In the genomic region with DNA sequence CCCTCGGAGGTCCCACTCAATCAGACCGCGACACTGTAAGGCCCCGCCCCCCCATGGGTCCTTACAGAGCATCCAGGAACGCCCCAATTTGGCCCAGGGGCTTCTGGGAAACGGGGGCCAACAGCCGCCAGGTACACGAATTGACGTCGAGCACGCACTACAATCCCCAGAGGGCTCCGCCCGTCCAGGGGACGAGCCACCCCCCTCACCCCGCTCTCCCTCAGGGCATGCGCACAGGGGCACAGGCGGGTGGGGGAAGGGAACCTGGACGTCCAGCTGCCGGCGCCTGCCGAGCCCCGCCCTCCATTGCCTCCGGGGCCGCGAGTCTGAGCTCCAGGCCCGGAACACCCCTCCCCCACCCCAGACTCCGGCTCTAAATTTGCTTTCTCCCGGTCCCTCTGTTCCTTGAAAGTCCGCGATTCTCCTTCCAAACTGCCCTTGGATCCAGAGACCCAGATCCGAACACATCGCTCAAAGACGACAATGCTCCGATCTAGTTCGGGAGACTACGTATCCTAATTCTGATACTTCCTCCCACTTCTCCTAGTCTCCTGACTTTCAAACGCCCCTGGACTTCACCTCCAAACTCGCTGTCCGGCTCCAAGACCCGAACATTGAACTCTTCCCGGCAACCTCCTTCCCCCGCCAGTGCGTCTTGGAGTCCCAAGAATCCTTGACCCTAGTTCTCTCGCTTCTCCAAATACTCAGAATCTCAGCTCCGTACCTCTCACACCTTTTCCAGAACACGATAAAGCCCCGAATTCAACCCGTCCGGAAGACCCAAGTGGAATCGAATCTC, we compare ENCODE assay signal across 8 cellular contexts. TPM values are rescaled to one million over a fixed set of nuclear protein-coding genes. Genes with fewer than 3 reads are reported as not detected.
A peak's percentile ranks its signal among the peaks of the same experiment; 100 is the strongest.
DNase-seq lines count a peak whose midpoint lies in the region; ATAC-seq, FAIRE-seq and TF ChIP-seq lines count a peak whose summit lies in the region.

No MANE protein-coding gene starts in this region.

- POLR2A ChIA-PET in T-cell (lab: Charles Lee), result interaction anchor here in 1 of 2 donors (0.9 to 1.9 kb wide), 4 partner anchors 17 to 501 kb away, joined by 3 to 10 read pairs (median 6); a partner anchor contains a TSS

- ATAC-seq in HG02852 (IDR thresholded peaks at IDR 0.05; ENCODE audit: unreplicated experiment) (peak; percentile 66), T-cell (replicated peaks in 1 of 4) (peak; percentile 76 to 78 (median 78)), left cardiac atrium (peak; percentile 86 to 89), upper lobe of right lung (peak; percentile 92)

- peak; percentile 96 for FAIRE-seq in GM12891 (lab: Jason Lieb, UNC)

- H3K4me3 ChIP-seq in upper lobe of right lung, result peak overlapping the region; percentile 95

- H3K27ac ChIP-seq in upper lobe of right lung, result peak overlapping the region; percentile 95

- peak overlapping the region; percentile 97 to 99 for H3K27ac Mint-ChIP-seq in T-cell

- peak overlapping the region; percentile 98 to 100 (median 100) for H3K4me3 Mint-ChIP-seq in T-cell

- peaks cover 7% of the 10 kb centered on the region for H3K36me3 Mint-ChIP-seq in T-cell

- H3K36me3 ChIP-seq in upper lobe of right lung, result peaks cover 33% of the 10 kb centered on the region

- TF ChIP-seq CTCF in upper lobe of right lung (IDR thresholded peaks at IDR 0.05), result no peak

- H3K4me1 ChIP-seq in upper lobe of right lung, result peaks cover 17% of the 10 kb centered on the region

- H3K27me3 Mint-ChIP-seq in T-cell, result no peaks in the 10 kb centered on the region

- H3K9me3 Mint-ChIP-seq in T-cell, result no peaks in the 10 kb centered on the region

- CTCF ChIA-PET in T-cell (lab: Charles Lee), result interaction anchor here in 1 of 2 donors (0.5 to 1.9 kb wide), 9 partner anchors 15 to 472 kb away, joined by 3 to 9 read pairs (median 4); a partner anchor contains a TSS

- no peak for TF ChIP-seq POLR2A in GM12891 (IDR thresholded peaks at IDR 0.05; ENCODE audit: low read depth, low read length)

- peaks cover 18 to 21% (median 18%) of the 10 kb centered on the region in 3 donors for H3K4me1 Mint-ChIP-seq in T-cell

- DNase-seq in GM12891 (ENCODE audit: insufficient read length, low spot score), result peak; percentile 96
- peak; percentile 92 for DNase-seq in NCI-H146 (lab: John Stamatoyannopoulos, UW)
- peak; percentile 96 to 100 (median 99) for DNase-seq in T-cell
- peak; percentile 99 for DNase-seq in amniotic epithelial cell (ENCODE audit: low read depth)
- DNase-seq in left cardiac atrium, result peak; percentile 100
- DNase-seq in posterior vena cava (ENCODE audit: low spot score), result peak; percentile 100
- DNase-seq in upper lobe of right lung, result peak; percentile 99

- H3K27me3 ChIP-seq in upper lobe of right lung, result no peaks in the 10 kb centered on the region

- intact Hi-C loops in left cardiac atrium (cut with DNase I), result loop anchor here in 1 of 2 donors (2.0 to 10.0 kb wide), 2 partner anchors 19 to 159 kb away; a partner anchor contains a TSS
- intact Hi-C loops in posterior vena cava (cut with DNase I), result loop anchor here in 1 of 2 donors (10.0 kb wide), 1 partner anchor 99 kb away; a partner anchor contains a TSS
- intact Hi-C loops in upper lobe of right lung (cut with DNase I), result no loop called here

- no peaks in the 10 kb centered on the region for H3K9me3 ChIP-seq in upper lobe of right lung

TF ChIP-seq in GM12891, 5 proteins besides CTCF, POLR2A, EP300 and RAD21:
- no peak for TF ChIP-seq PAX5 (IDR thresholded peaks at IDR 0.05; ENCODE audit: insufficient read depth, low read length, severe bottlenecking)
- peak; percentile 67; the same call in 1 of the 2 replicates for TF ChIP-seq POU2F2 (IDR thresholded peaks at IDR 0.05; ENCODE audit: low read depth, low read length)
- 0 out of 2 replicates have a peak, but pooled peaks have one; percentile 59 for TF ChIP-seq POLR2AphosphoS5 (IDR thresholded peaks at IDR 0.05; ENCODE audit: low read depth, low read length)
- peak; percentile 25; the same call in 1 of the 2 replicates for TF ChIP-seq TAF1 (IDR thresholded peaks at IDR 0.05; ENCODE audit: low read depth, low read length)
- no peak for TF ChIP-seq SPI1 (IDR thresholded peaks at IDR 0.05; ENCODE audit: low read depth, low read length)
TF ChIP-seq in GM12891: peak in this region for 3.

RNA-seq across cellular contexts. Expression of a gene that starts 0.8 kb away (rescaled TPM):
- 8.8 TPM for polyA plus RNA-seq in GM12891 (2012; ENCODE audit: low read depth, missing spikeins)
- total RNA-seq in T-cell (10 to 100 TPM; 17.4 to 26.7 (median 24.7) TPM), left cardiac atrium (10 to 100 TPM; 29.1 to 41.2 TPM), posterior vena cava (10 to 100 TPM; 33.8 to 48.6 TPM), upper lobe of right lung (32.6 TPM)

RNA-seq across cellular contexts. Expression of a gene that starts 17.5 kb away (rescaled TPM):
- polyA plus RNA-seq in GM12891 (2012; ENCODE audit: low read depth, missing spikeins), result 11.7 TPM
- total RNA-seq in T-cell (10 to 100 TPM; 10.9 to 25.4 (median 13.3) TPM), left cardiac atrium (10 to 100 TPM in 1 of 2 donors, 1 to 10 TPM in 1; 9.4 to 17.0 TPM), posterior vena cava (10 to 100 TPM; 12.2 to 16.2 TPM), upper lobe of right lung (22.1 TPM)

RNA-seq across cellular contexts. Expression of a gene that starts 22.2 kb away (rescaled TPM):
- 20.9 TPM for polyA plus RNA-seq in GM12891 (2012; ENCODE audit: low read depth, missing spikeins)
- total RNA-seq in T-cell (10 to 100 TPM in 3 of 5 donors, 1 to 10 TPM in 2; 6.8 to 20.3 (median 16.4) TPM), left cardiac atrium (100 to 1,000 TPM in 1 of 2 donors, 10 to 100 TPM in 1; 72.7 to 112 TPM), posterior vena cava (10 to 100 TPM; 77.4 to 88.1 TPM), upper lobe of right lung (132 TPM)

RNA-seq across cellular contexts. Expression of a gene that starts 23.5 kb away (rescaled TPM):
- 0.96 TPM for polyA plus RNA-seq in GM12891 (2012; ENCODE audit: low read depth, missing spikeins)
- total RNA-seq in T-cell (1 to 10 TPM in 1 of 5 donors, under 1 TPM in 4; 0.37 to 1.2 (median 0.66) TPM), left cardiac atrium (1 to 10 TPM; 3.4 to 4.8 TPM), posterior vena cava (1 to 10 TPM; 1.7 to 2.7 TPM), upper lobe of right lung (1.5 TPM)

RNA-seq across cellular contexts. Expression of a gene that starts 30.2 kb away (rescaled TPM):
- 0.87 TPM for polyA plus RNA-seq in GM12891 (2012; ENCODE audit: low read depth, missing spikeins)
- 1 to 10 TPM; 2.0 to 4.4 (median 2.8) TPM for total RNA-seq in T-cell
- total RNA-seq in left cardiac atrium, result 1 to 10 TPM; 2.8 to 3.6 TPM
- 1 to 10 TPM; 3.4 to 3.5 TPM for total RNA-seq in posterior vena cava
- 36.2 TPM for total RNA-seq in upper lobe of right lung

Comparison
In these comparisons a context has a peak if more than half of its experiments do, and no peak if none do; other contexts are left out.
1. Peak in every context shown above with its lines: DNase-seq, ATAC-seq, H3K4me3 ChIP-seq and H3K27ac ChIP-seq.